In the genomic region with DNA sequence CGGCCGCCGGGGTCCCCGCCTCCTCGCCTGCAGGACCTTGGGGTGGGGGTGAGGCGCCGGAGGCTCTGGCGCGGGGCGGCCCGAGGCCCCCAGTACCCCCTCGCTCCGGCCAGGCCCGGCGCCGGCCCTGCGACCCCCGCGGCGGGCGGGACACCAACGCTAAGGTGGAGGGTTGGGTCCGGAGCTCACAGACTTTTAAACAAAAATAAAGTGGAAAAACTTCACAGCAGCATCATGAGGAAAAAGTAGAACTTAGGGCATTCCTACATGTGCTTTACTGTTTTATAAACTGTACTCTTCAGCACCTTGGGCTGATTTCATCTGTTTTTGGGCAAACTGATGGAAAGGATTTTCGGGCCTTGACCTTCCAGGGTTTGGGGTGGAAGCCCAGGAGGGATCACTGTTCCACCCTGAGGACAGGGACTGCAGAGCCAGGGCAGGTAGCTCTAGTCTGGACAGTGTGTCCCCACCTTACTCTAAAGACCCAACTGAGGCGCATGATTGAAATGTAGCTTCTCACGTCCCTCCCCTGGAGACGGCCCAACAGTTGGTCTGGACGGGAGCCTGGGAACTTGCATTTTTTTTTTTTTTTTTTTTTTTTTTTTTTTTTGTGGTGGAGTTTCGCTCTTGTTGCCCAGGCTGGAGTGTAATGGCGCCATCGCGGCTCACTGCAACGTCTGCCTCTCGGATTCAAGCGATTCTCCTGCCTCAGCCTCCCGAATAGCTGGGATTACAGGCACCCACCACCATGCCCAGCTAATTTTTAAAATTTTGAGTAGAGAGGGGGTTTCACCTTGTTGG, we compare ENCODE assay signal across 6 cellular contexts. TPM values are rescaled to one million over a fixed set of nuclear protein-coding genes. Genes with fewer than 3 reads are reported as not detected.
DNase-seq lines count a peak whose midpoint lies in the region; ATAC-seq lines count a peak whose summit lies in the region.

No MANE protein-coding gene starts in this region.

- no peaks in the 10 kb centered on the region for H3K9me3 ChIP-seq in ectodermal cell (ENCODE audit: control insufficient read depth, low read length)

- no peak overlapping the region for H3K27ac ChIP-seq in ectodermal cell (ENCODE audit: insufficient read depth, low read depth, low read length, poor library complexity, severe bottlenecking)
- H3K27ac ChIP-seq in rectal smooth muscle tissue (ENCODE audit: low read depth, low read length), result no peak overlapping the region

- H3K9ac ChIP-seq in rectal smooth muscle tissue (ENCODE audit: low read length), result peak overlapping the region; percentile 24

- DNase-seq in M059J (ENCODE audit: low read depth), result peak; percentile 39
- DNase-seq in NCI-H226, result no peak

- H3K36me3 ChIP-seq in ectodermal cell (ENCODE audit: control insufficient read depth, insufficient read depth, low read length), result peaks cover 4% of the 10 kb centered on the region
- H3K36me3 ChIP-seq in rectal smooth muscle tissue (ENCODE audit: control insufficient read depth, insufficient read depth, low read length), result no peaks in the 10 kb centered on the region

- peak overlapping the region; percentile 70 for H3K4me3 ChIP-seq in ectodermal cell (ENCODE audit: insufficient read depth, low read depth, low read length)
- peak overlapping the region; percentile 73 for H3K4me3 ChIP-seq in rectal smooth muscle tissue (ENCODE audit: low read length)

- 18 to 19% methylated on average over 35 to 36 of the region's 36 CpGs for WGBS in ectodermal cell, 2 experiments

- H3K4me1 ChIP-seq in ectodermal cell (ENCODE audit: control insufficient read depth, insufficient read depth, low read length), result no peaks in the 10 kb centered on the region
- peaks cover 3% of the 10 kb centered on the region for H3K4me1 ChIP-seq in rectal smooth muscle tissue (ENCODE audit: control insufficient read depth, insufficient read depth, low read length)

- H3K27me3 ChIP-seq in ectodermal cell (ENCODE audit: control insufficient read depth, insufficient read depth, low read length, poor library complexity, severe bottlenecking) (no peaks in the 10 kb centered on the region), rectal smooth muscle tissue (ENCODE audit: control insufficient read depth, insufficient read depth, low read length) (no peaks in the 10 kb centered on the region)

- peak; percentile 3 for ATAC-seq in GM19395 (IDR thresholded peaks at IDR 0.05; ENCODE audit: unreplicated experiment)
- ATAC-seq in HG03469 (IDR thresholded peaks at IDR 0.05; ENCODE audit: unreplicated experiment), result no peak

RNA-seq across cellular contexts. Expression of a gene that starts 0.7 kb away (rescaled TPM):
- total RNA-seq in M059J (2014; rRNA removed; shearing (Covaris generic)), result 64.8 and 85.1 TPM in 2 replicates
- 119 TPM for polyA plus RNA-seq in ectodermal cell (2013, experiment 1 of 4)
- polyA plus RNA-seq in ectodermal cell (2013, experiment 2 of 4), result 98.1 TPM
- 103 TPM for polyA plus RNA-seq in ectodermal cell (2013, experiment 3 of 4)
- 111 TPM for polyA plus RNA-seq in ectodermal cell (2013, experiment 4 of 4)

RNA-seq across cellular contexts. Expression of a gene that starts 25.3 kb away (rescaled TPM):
- 12.4 and 14.9 TPM in 2 replicates for total RNA-seq in M059J (2014; rRNA removed; shearing (Covaris generic))
- polyA plus RNA-seq in ectodermal cell (2013, experiment 1 of 4), result 56.8 TPM
- 58.4 TPM for polyA plus RNA-seq in ectodermal cell (2013, experiment 2 of 4)
- polyA plus RNA-seq in ectodermal cell (2013, experiment 3 of 4), result 47.6 TPM
- 60.2 TPM for polyA plus RNA-seq in ectodermal cell (2013, experiment 4 of 4)

RNA-seq across cellular contexts. Expression of a gene that starts 37.5 kb away (rescaled TPM):
- total RNA-seq in M059J (2014; rRNA removed; shearing (Covaris generic)), result 0.17 TPM in 1 of 2 replicates, not detected in the other
- polyA plus RNA-seq in ectodermal cell (2013, experiment 1 of 4), result not detected
- polyA plus RNA-seq in ectodermal cell (2013, experiment 2 of 4), result not detected
- polyA plus RNA-seq in ectodermal cell (2013, experiment 3 of 4), result not detected
- not detected for polyA plus RNA-seq in ectodermal cell (2013, experiment 4 of 4)

RNA-seq across cellular contexts. Expression of a gene that starts 50.4 kb away (rescaled TPM):
- 71.7 and 100 TPM in 2 replicates for total RNA-seq in M059J (2014; rRNA removed; shearing (Covaris generic))
- polyA plus RNA-seq in ectodermal cell (2013, experiment 1 of 4), result 65.2 TPM
- polyA plus RNA-seq in ectodermal cell (2013, experiment 2 of 4), result 57.4 TPM
- 66.2 TPM for polyA plus RNA-seq in ectodermal cell (2013, experiment 3 of 4)
- 73.5 TPM for polyA plus RNA-seq in ectodermal cell (2013, experiment 4 of 4)
